21 cellular contexts compared by ENCODE assay signal in genomic region chr6:11322252-11322885, GRCh38.
DNase-seq lines count a peak whose midpoint lies in the region; ATAC-seq and TF ChIP-seq lines count a peak whose summit lies in the region.
"Had no signal": no experiment of that assay in that cellular context is flagged by ENCODE, and none has a peak within 500 bp of the region (broad histone marks: within the 10 kb centered on the region; RNA-seq: fewer than 3 reads in every experiment).

No MANE protein-coding gene starts in this region.

- no peak overlapping the region for H3K4me3 Mint-ChIP-seq in T-helper 2 cell treated with Interferon-gamma antibody and Interleukin-4, amounts not matched to agents 5 μg/mL and 100 μg/mL, for 36 hours
- H3K4me3 Mint-ChIP-seq in effector memory CD8-positive, alpha-beta T cell, result no peak overlapping the region
- no peak overlapping the region for H3K4me3 Mint-ChIP-seq in Caco-2 (ENCODE audit: unreplicated experiment)
- H3K4me3 Mint-ChIP-seq: activated CD4-positive, alpha-beta T cell treated with anti-CD3 and anti-CD28 coated beads for 36 hours; endodermal cell had no signal

- no peak overlapping the region for H3K4me3 ChIP-seq in smooth muscle cell
- H3K4me3 ChIP-seq in Caco-2 (ENCODE audit: low read depth, low read length), result no peak overlapping the region
- H3K4me3 ChIP-seq in breast epithelium, result no peak overlapping the region
- H3K4me3 ChIP-seq: HAP-1, K562, lung, ovary, tibial nerve had no signal

- no peak for ATAC-seq in effector memory CD8-positive, alpha-beta T cell (replicated peaks)
- ATAC-seq in HG02970 (IDR thresholded peaks at IDR 0.05; ENCODE audit: low FRiP score, unreplicated experiment), result no peak
- ATAC-seq: activated CD4-positive, alpha-beta T cell treated with anti-CD3 and anti-CD28 coated beads for 36 hours; K562 had no signal

- no peaks in the 10 kb centered on the region for H3K79me2 ChIP-seq in smooth muscle cell (ENCODE audit: low read depth)

- 94% methylated on average over 8 of the region's 8 CpGs for WGBS in smooth muscle cell (ENCODE audit: low lambda C conversion rate)

- no peaks in the 10 kb centered on the region for H3K36me3 ChIP-seq in smooth muscle cell (ENCODE audit: low read depth)
- no peaks in the 10 kb centered on the region for H3K36me3 ChIP-seq in Caco-2 (ENCODE audit: control insufficient read depth, insufficient read depth, low read length)
- H3K36me3 ChIP-seq in breast epithelium, result no peaks in the 10 kb centered on the region
- H3K36me3 ChIP-seq: HAP-1, ovary, tibial nerve had no signal

- H3K4me1 ChIP-seq in smooth muscle cell (ENCODE audit: low read depth), result peaks cover 11% of the 10 kb centered on the region
- H3K4me1 ChIP-seq in Caco-2, result peaks cover 39% of the 10 kb centered on the region
- peaks cover 0 to 5% of the 10 kb centered on the region in 2 donors for H3K4me1 ChIP-seq in breast epithelium

- no peaks in the 10 kb centered on the region for H3K27me3 Mint-ChIP-seq in T-helper 2 cell treated with Interferon-gamma antibody and Interleukin-4, amounts not matched to agents 5 μg/mL and 100 μg/mL, for 36 hours (ENCODE audit: low read depth)
- no peaks in the 10 kb centered on the region for H3K27me3 Mint-ChIP-seq in effector memory CD8-positive, alpha-beta T cell
- no peaks in the 10 kb centered on the region for H3K27me3 Mint-ChIP-seq in Caco-2 (ENCODE audit: insufficient read depth, unreplicated experiment)
- H3K27me3 Mint-ChIP-seq: activated CD4-positive, alpha-beta T cell treated with anti-CD3 and anti-CD28 coated beads for 36 hours had no signal

- H4K20me1 ChIP-seq in smooth muscle cell (ENCODE audit: low read depth), result no peaks in the 10 kb centered on the region

- H3K9ac ChIP-seq in smooth muscle cell (ENCODE audit: low read depth), result no peak overlapping the region

- peaks cover 36% of the 10 kb centered on the region for H3K36me3 Mint-ChIP-seq in T-helper 2 cell treated with Interferon-gamma antibody and Interleukin-4, amounts not matched to agents 5 μg/mL and 100 μg/mL, for 36 hours (ENCODE audit: low read depth)
- H3K36me3 Mint-ChIP-seq in effector memory CD8-positive, alpha-beta T cell (ENCODE audit: insufficient read depth), result peaks cover 12% of the 10 kb centered on the region
- H3K36me3 Mint-ChIP-seq in Caco-2 (ENCODE audit: insufficient read depth, unreplicated experiment), result peaks cover 6% of the 10 kb centered on the region

- peak overlapping the region; percentile 59 for H3K27ac ChIP-seq in smooth muscle cell (ENCODE audit: low read depth)
- no peak overlapping the region for H3K27ac ChIP-seq in breast epithelium
- H3K27ac ChIP-seq: 22Rv1, ovary had no signal

- no peak for DNase-seq in T-helper 2 cell treated with Interferon-gamma antibody and Interleukin-4, amounts not matched to agents 5 μg/mL and 100 μg/mL, for 36 hours (ENCODE audit: low spot score)
- no peak for DNase-seq in T-helper 2 cell
- peak; percentile 38 for DNase-seq in M059J (ENCODE audit: low read depth)
- DNase-seq in effector memory CD8-positive, alpha-beta T cell, result no peak
- no peak for DNase-seq in smooth muscle cell (lab: John Stamatoyannopoulos, UW; ENCODE audit: unreplicated experiment)
- no peak for DNase-seq in Caco-2
- no peak for DNase-seq in breast epithelium (ENCODE audit: low spot score in 2 of 2)
- DNase-seq: activated CD4-positive, alpha-beta T cell treated with anti-CD3 and anti-CD28 coated beads for 36 hours; activated naive CD4-positive, alpha-beta T cell; endodermal cell; MV-4-11; NCI-H2029; NCI-H446; ovary; stimulated activated naive CD4-positive, alpha-beta T cell treated with Interleukin-2 at 50 U/mL for 16 hours had no signal

- no peaks in the 10 kb centered on the region for H3K9me3 ChIP-seq in smooth muscle cell (replicated peaks; ENCODE audit: low read depth)
- H3K9me3 ChIP-seq in Caco-2, result no peaks in the 10 kb centered on the region
- H3K9me3 ChIP-seq in breast epithelium, result no peaks in the 10 kb centered on the region
- H3K9me3 ChIP-seq: HAP-1, ovary, tibial nerve had no signal

- peaks cover 16% of the 10 kb centered on the region for H3F3A ChIP-seq in smooth muscle cell (ENCODE audit: low read depth)

- intact Hi-C loops in Caco-2 (cut with micrococcal nuclease; ENCODE audit: unreplicated experiment) (no loop called here), breast epithelium (cut with DNase I; ENCODE audit: low total_unique reads) (no loop called here)

- peaks cover 32% of the 10 kb centered on the region for H3K4me1 Mint-ChIP-seq in T-helper 2 cell treated with Interferon-gamma antibody and Interleukin-4, amounts not matched to agents 5 μg/mL and 100 μg/mL, for 36 hours (ENCODE audit: low read depth)
- H3K4me1 Mint-ChIP-seq in effector memory CD8-positive, alpha-beta T cell (ENCODE audit: low read depth in 2 of 2), result peaks cover 37 to 59% of the 10 kb centered on the region in 2 donors
- peaks cover 34% of the 10 kb centered on the region for H3K4me1 Mint-ChIP-seq in Caco-2 (ENCODE audit: low read depth, unreplicated experiment)

- H2AFZ ChIP-seq in smooth muscle cell (ENCODE audit: low read depth), result no peak overlapping the region

- no peak for TF ChIP-seq POLR2A in breast epithelium (IDR thresholded peaks at IDR 0.05)

- POLR2A ChIA-PET in Caco-2 (lab: Charles Lee), result interaction anchor here (0.5 kb wide), 1 partner anchor 136 kb away, joined by 3 read pairs; no protein-coding TSS in a partner anchor

- no peaks in the 10 kb centered on the region for H3K27me3 ChIP-seq in smooth muscle cell (ENCODE audit: low read depth)
- no peaks in the 10 kb centered on the region for H3K27me3 ChIP-seq in Caco-2 (replicated peaks; ENCODE audit: control insufficient read depth, insufficient read depth, low read length)
- no peaks in the 10 kb centered on the region for H3K27me3 ChIP-seq in breast epithelium
- H3K27me3 ChIP-seq: ovary, tibial nerve had no signal

- TF ChIP-seq CTCF in smooth muscle cell (IDR thresholded peaks at IDR 0.05; ENCODE audit: borderline replicate concordance, insufficient read depth, poor library complexity, severe bottlenecking), result no peak
- no peak for TF ChIP-seq CTCF in Caco-2 (IDR thresholded peaks at IDR 0.05; ENCODE audit: insufficient read depth in 1 of 2, low read depth in 1 of 2, low read length in 1 of 2, severe bottlenecking in 1 of 2, unreplicated experiment in 1 of 2)
- TF ChIP-seq CTCF in breast epithelium (IDR thresholded peaks at IDR 0.05), result no peak

- H3K27ac Mint-ChIP-seq in T-helper 2 cell treated with Interferon-gamma antibody and Interleukin-4, amounts not matched to agents 5 μg/mL and 100 μg/mL, for 36 hours, result peak overlapping the region; percentile 24
- H3K27ac Mint-ChIP-seq in effector memory CD8-positive, alpha-beta T cell, result peak overlapping the region; percentile 62 to 89
- no peak overlapping the region for H3K27ac Mint-ChIP-seq in Caco-2 (ENCODE audit: unreplicated experiment)
- H3K27ac Mint-ChIP-seq: activated CD4-positive, alpha-beta T cell treated with anti-CD3 and anti-CD28 coated beads for 36 hours; endodermal cell had no signal

- no peak overlapping the region for H3K4me2 ChIP-seq in smooth muscle cell

- CTCF ChIA-PET in Caco-2 (lab: Charles Lee), result no interaction called here

- BruUV-seq in Caco-2 (replicated peaks; lab: Mats Ljungman, UMichigan), result no TSS peak

- no peaks in the 10 kb centered on the region for H3K9me3 Mint-ChIP-seq in T-helper 2 cell treated with Interferon-gamma antibody and Interleukin-4, amounts not matched to agents 5 μg/mL and 100 μg/mL, for 36 hours
- H3K9me3 Mint-ChIP-seq in effector memory CD8-positive, alpha-beta T cell, result no peaks in the 10 kb centered on the region
- no peaks in the 10 kb centered on the region for H3K9me3 Mint-ChIP-seq in Caco-2 (ENCODE audit: unreplicated experiment)
